14 cellular contexts compared by ENCODE assay signal in genomic region chr2:98771264-98771663, GRCh38. TPM values are rescaled to one million over a fixed set of nuclear protein-coding genes. Genes with fewer than 3 reads are reported as not detected.
DNase-seq lines count a peak whose midpoint lies in the region; ATAC-seq and TF ChIP-seq lines count a peak whose summit lies in the region.
"Had no signal": no experiment of that assay in that cellular context is flagged by ENCODE, and none has a peak within 500 bp of the region (broad histone marks: within the 10 kb centered on the region; RNA-seq: fewer than 3 reads in every experiment).

No MANE protein-coding gene starts in this region.

- H3K27ac ChIP-seq in dorsolateral prefrontal cortex, result peak overlapping the region in 37 of 59 donors; percentile 0 to 93 (median 60)
- H3K27ac ChIP-seq in stomach, result peak overlapping the region; percentile 27 to 68 (median 48)
- no peak overlapping the region for H3K27ac ChIP-seq in uterus

- peak overlapping the region in 16 of 59 donors; percentile 1 to 40 (median 26) for H3K4me3 ChIP-seq in dorsolateral prefrontal cortex
- H3K4me3 ChIP-seq in stomach, result peak overlapping the region in 1 of 4 donors; percentile 5
- H3K4me3 ChIP-seq in uterus, result no peak overlapping the region
- H3K4me3 ChIP-seq: HAP-1 had no signal

- H3K4me1 ChIP-seq in stomach (peaks cover 11 to 39% (median 26%) of the 10 kb centered on the region in 4 donors), uterus (no peaks in the 10 kb centered on the region)
- H3K4me1 ChIP-seq: HAP-1 had no signal

- intact Hi-C loops in dorsolateral prefrontal cortex (cut with DNase I), result no loop called here
- intact Hi-C loops in stomach (cut with DNase I; ENCODE audit: low total_unique reads), result no loop called here
- intact Hi-C loops in uterus (cut with DNase I; ENCODE audit: low total_unique reads), result no loop called here

- H3K36me3 ChIP-seq in stomach (no peaks in the 10 kb centered on the region), uterus (no peaks in the 10 kb centered on the region)
- H3K36me3 ChIP-seq: esophagus muscularis mucosa, HAP-1 had no signal

- TF ChIP-seq POLR2A in stomach (IDR thresholded peaks at IDR 0.05), result no peak
- TF ChIP-seq POLR2A in uterus (IDR thresholded peaks at IDR 0.05), result no peak

- H3K27ac Mint-ChIP-seq in T-helper 17 cell, result peak overlapping the region; percentile 97

- H3K36me3 Mint-ChIP-seq in T-helper 17 cell (ENCODE audit: low read depth), result peaks cover 2% of the 10 kb centered on the region

- no peak for TF ChIP-seq EP300 in stomach (IDR thresholded peaks at IDR 0.05)

- H3K4me1 Mint-ChIP-seq in T-helper 17 cell, result peaks cover 66% of the 10 kb centered on the region

- WGBS in stomach, 5 donors, result 76 to 93% (median 85%) methylated on average over 2 of the region's 2 CpGs

- H3K9me3 ChIP-seq in T-helper 17 cell (ENCODE audit: control insufficient read depth, low read length, poor library complexity, severe bottlenecking), result no peaks in the 10 kb centered on the region
- no peaks in the 10 kb centered on the region for H3K9me3 ChIP-seq in stomach
- no peaks in the 10 kb centered on the region for H3K9me3 ChIP-seq in uterus
- H3K9me3 ChIP-seq: esophagus muscularis mucosa, HAP-1 had no signal

- ATAC-seq in T-helper 17 cell, result no peak

- peak overlapping the region; percentile 95 for H3K4me3 Mint-ChIP-seq in T-helper 17 cell

- TF ChIP-seq CTCF in dorsolateral prefrontal cortex (IDR thresholded peaks at IDR 0.05 in 54 of 56, conservative IDR thresholded peaks at IDR 0.05 in 2 of 56; ENCODE audit: low read depth in 1 of 56, partially characterized antibody in 56 of 56) (no peak), stomach (IDR thresholded peaks at IDR 0.05) (no peak), uterus (IDR thresholded peaks at IDR 0.05) (no peak)

- no peaks in the 10 kb centered on the region for H3K27me3 Mint-ChIP-seq in T-helper 17 cell

- H3K27me3 ChIP-seq in dorsolateral prefrontal cortex (no peaks in the 10 kb centered on the region), stomach (no peaks in the 10 kb centered on the region), uterus (no peaks in the 10 kb centered on the region)
- H3K27me3 ChIP-seq: esophagus muscularis mucosa had no signal

- peak; percentile 33 for DNase-seq in activated T-cell treated with anti-CD3 and anti-CD28 coated beads, Interleukin-2, amount 50 U/mL, for 1 hour
- DNase-seq in activated T-cell treated with anti-CD3 and anti-CD28 coated beads for 4 hours, result no peak
- no peak for DNase-seq in T-helper 17 cell
- no peak for DNase-seq in dorsolateral prefrontal cortex
- no peak for DNase-seq in stomach
- DNase-seq in kidney tubule cell (ENCODE audit: low spot score), result no peak
- DNase-seq in uterus, result no peak
- DNase-seq in NK-92 treated with Interleukin-12 subunit alpha and Interleukin-12 subunit beta, amount 100 ng/mL, for 24 hours (lab: John Stamatoyannopoulos, UW), result no peak
- DNase-seq: DMS79, hippocampal formation, NCI-H1105, NCI-H510A treated with DMSO at 0.1 percent for 48 hours had no signal

RNA-seq across cellular contexts. Expression of gene MGAT4A, which starts 40.3 kb away (rescaled TPM):
- total RNA-seq in T-helper 17 cell (100 to 1,000 TPM; 187 to 205 TPM), dorsolateral prefrontal cortex (10 to 100 TPM; 42.8 to 86.5 (median 65.9) TPM), stomach (10 to 100 TPM in 4 of 5 donors, 1 to 10 TPM in 1; 7.6 to 81.1 (median 37.5) TPM), uterus (100 to 1,000 TPM in 1 of 4 donors, 10 to 100 TPM in 3; 25.9 to 107 (median 52.9) TPM)
- 1 to 10 TPM; 4.8 to 7.4 (median 6.0) TPM for polyA plus RNA-seq in stomach

Comparison
In these comparisons a context has a peak if more than half of its experiments do, and no peak if none do; other contexts are left out.
1. H3K27ac ChIP-seq: peak in dorsolateral prefrontal cortex (37 of 59) and stomach (5 of 5); none in uterus (0 of 2).